In genomic region chr6:122422003-122422402, GRCh38 we compare ENCODE assay signal across 18 cellular contexts.
"Had no signal": no experiment of that assay in that cellular context is flagged by ENCODE, and none has a peak within 500 bp of the region (broad histone marks: within the 10 kb centered on the region; RNA-seq: fewer than 3 reads in every experiment).

No MANE protein-coding gene starts in this region.

- H3K4me1 ChIP-seq: colonic mucosa, esophagus muscularis mucosa, foreskin keratinocyte, gastroesophageal sphincter, left lung, lower lobe of right lung had no signal

- H3K27ac ChIP-seq: colonic mucosa, esophagus muscularis mucosa, foreskin keratinocyte, gastroesophageal sphincter, heart left ventricle, left lung, lower lobe of right lung had no signal

- H3K9me3 ChIP-seq: colonic mucosa, esophagus muscularis mucosa, gastroesophageal sphincter, heart left ventricle, left lung, lower lobe of right lung, mucosa of descending colon had no signal

- H3K27me3 ChIP-seq: colonic mucosa, esophagus muscularis mucosa, foreskin keratinocyte, gastroesophageal sphincter, heart left ventricle, left lung had no signal

- DNase-seq: colonic mucosa; cortex of kidney; effector memory CD4-positive, alpha-beta T cell; foreskin keratinocyte; heart left ventricle; hippocampal formation; left cardiac atrium; left lung; left ventricle myocardium superior; lower lobe of right lung; mesenchymal stem cell; mucosa of descending colon; naive thymus-derived CD4-positive, alpha-beta T cell had no signal

- ATAC-seq: foreskin keratinocyte; gastroesophageal sphincter; heart left ventricle; left cardiac atrium; left lung; left ventricle myocardium superior; lower lobe of right lung; mucosa of descending colon; naive thymus-derived CD4-positive, alpha-beta T cell had no signal

- H3K36me3 ChIP-seq: colonic mucosa had no signal

- FAIRE-seq: endothelial cell of umbilical vein, frontal cortex, islet of Langerhans had no signal

- H3K4me3 ChIP-seq: colonic mucosa, esophagus muscularis mucosa, gastroesophageal sphincter, heart left ventricle, left lung, lower lobe of right lung, mucosa of descending colon had no signal
